ENCODE assay signal across 15 cellular contexts in genomic region chr15:99130314-99130713, GRCh38. TPM values are rescaled to one million over a fixed set of nuclear protein-coding genes. Genes with fewer than 3 reads are reported as not detected.
DNase-seq lines count a peak whose midpoint lies in the region; ATAC-seq, FAIRE-seq and TF ChIP-seq lines count a peak whose summit lies in the region.
"Had no signal": no experiment of that assay in that cellular context is flagged by ENCODE, and none has a peak within 500 bp of the region (broad histone marks: within the 10 kb centered on the region; RNA-seq: fewer than 3 reads in every experiment).

No MANE protein-coding gene starts in this region.

- CTCF ChIA-PET in endothelial cell of umbilical vein (lab: Charles Lee), result interaction anchor here (1.2 to 1.6 kb wide), 2 partner anchors 25 to 30 kb away, joined by 4 to 5 read pairs; partner anchors contain the start of gene SYNM
- CTCF ChIA-PET in OCI-LY7 (lab: Charles Lee; ENCODE audit: unreplicated experiment), result no interaction called here

- H3K4me1 ChIP-seq in astrocyte (ENCODE audit: insufficient read depth, low read length) (peaks cover 25% of the 10 kb centered on the region), endothelial cell of umbilical vein (ENCODE audit: control insufficient read depth, extremely low read depth, insufficient read depth, low read length) (peaks cover 24% of the 10 kb centered on the region), stomach smooth muscle (ENCODE audit: control insufficient read depth, insufficient read depth, low read length) (peaks cover 87% of the 10 kb centered on the region), OCI-LY7 (ENCODE audit: insufficient read depth, low read length, poor library complexity, severe bottlenecking) (no peaks in the 10 kb centered on the region)
- H3K4me1 ChIP-seq: BLaER1 had no signal

- H3K9me3 ChIP-seq in astrocyte (ENCODE audit: insufficient read depth, low read depth, low read length) (no peaks in the 10 kb centered on the region), endothelial cell of umbilical vein (replicated peaks; ENCODE audit: control insufficient read depth, insufficient read depth, low read length) (no peaks in the 10 kb centered on the region), stomach smooth muscle (ENCODE audit: control insufficient read depth in 2 of 2, low read length in 2 of 2) (no peaks in the 10 kb centered on the region), OCI-LY7 (ENCODE audit: low read length) (no peaks in the 10 kb centered on the region)
- H3K9me3 ChIP-seq: BLaER1 had no signal

- no peak overlapping the region for H3K27ac ChIP-seq in astrocyte (ENCODE audit: low read depth, low read length)
- H3K27ac ChIP-seq in endothelial cell of umbilical vein (ENCODE audit: insufficient read depth, low read depth, low read length), result peak overlapping the region; percentile 79
- H3K27ac ChIP-seq in stomach smooth muscle (ENCODE audit: low read length), result peak overlapping the region; percentile 93
- H3K27ac ChIP-seq in OCI-LY7 (ENCODE audit: low read depth, low read length, poor library complexity, severe bottlenecking), result no peak overlapping the region
- H3K27ac ChIP-seq: BLaER1 had no signal

- no peaks in the 10 kb centered on the region for H3K9me1 ChIP-seq in endothelial cell of umbilical vein (replicated peaks; ENCODE audit: control insufficient read depth, extremely low read depth, insufficient read depth, low read length)

- no TSS peak for BruUV-seq in endothelial cell of umbilical vein (replicated peaks; lab: Mats Ljungman, UMichigan)
- BruUV-seq in OCI-LY7 (replicated peaks; lab: Mats Ljungman, UMichigan), result no TSS peak

- H3K79me2 ChIP-seq in astrocyte (ENCODE audit: insufficient read depth, low read length), result no peaks in the 10 kb centered on the region
- no peaks in the 10 kb centered on the region for H3K79me2 ChIP-seq in endothelial cell of umbilical vein (ENCODE audit: control insufficient read depth, insufficient read depth, low read length)
- no peaks in the 10 kb centered on the region for H3K79me2 ChIP-seq in OCI-LY7 (ENCODE audit: insufficient read depth, low read depth, low read length)

- DNase-seq in astrocyte (ENCODE audit: low read depth), result no peak
- DNase-seq in endothelial cell of umbilical vein (ENCODE audit: low read depth, low spot score), result peak; percentile 67
- DNase-seq in posterior vena cava (ENCODE audit: low spot score), result peak; percentile 64
- DNase-seq in OCI-LY7 (ENCODE audit: low spot score), result no peak
- DNase-seq: CD8-positive, alpha-beta memory T cell; GOT3; KBM-7; NCI-H1436 treated with DMSO at 0.1 percent for 48 hours; NCI-H2081; NCI-H510A treated with DMSO at 0.1 percent for 48 hours; OCI-M1 had no signal

- no peak overlapping the region for H2AFZ ChIP-seq in astrocyte (ENCODE audit: low read depth, low read length)
- H2AFZ ChIP-seq in endothelial cell of umbilical vein (ENCODE audit: low read depth, low read length), result peak overlapping the region; percentile 63
- no peak overlapping the region for H2AFZ ChIP-seq in OCI-LY7 (ENCODE audit: low read length)

- peak overlapping the region; percentile 62 for H3K4me2 ChIP-seq in astrocyte (ENCODE audit: low read length)
- peak overlapping the region; percentile 67 for H3K4me2 ChIP-seq in endothelial cell of umbilical vein (ENCODE audit: insufficient read depth, low read length)
- no peak overlapping the region for H3K4me2 ChIP-seq in OCI-LY7 (ENCODE audit: low read length)
- H3K4me2 ChIP-seq: BLaER1 had no signal

- no peaks in the 10 kb centered on the region for H3K9me2 ChIP-seq in OCI-LY7 (ENCODE audit: insufficient read depth, low read length)

- no peaks in the 10 kb centered on the region for H3K27me3 Mint-ChIP-seq in astrocyte (ENCODE audit: low read depth, unreplicated experiment)

- TF ChIP-seq CTCF in astrocyte (IDR thresholded peaks at IDR 0.05; ENCODE audit: insufficient read depth, low read depth, low read length) (no peak), endothelial cell of umbilical vein (IDR thresholded peaks at IDR 0.05; ENCODE audit: extremely low read depth in 1 of 2, insufficient read depth in 1 of 2, low read depth in 1 of 2, low read length in 2 of 2) (no peak), OCI-LY7 (conservative IDR thresholded peaks at IDR 0.05; ENCODE audit: low read length) (no peak)

- H3K9me3 Mint-ChIP-seq in astrocyte (ENCODE audit: unreplicated experiment), result no peaks in the 10 kb centered on the region
- H3K9me3 Mint-ChIP-seq: CD8-positive, alpha-beta memory T cell had no signal

- no peak for ATAC-seq in HG03342 (IDR thresholded peaks at IDR 0.05; ENCODE audit: unreplicated experiment)
- ATAC-seq in HG03439 (IDR thresholded peaks at IDR 0.05; ENCODE audit: unreplicated experiment), result no peak

- H3K4me3 ChIP-seq in astrocyte (ENCODE audit: insufficient read depth, low read depth, low read length) (no peak overlapping the region), endothelial cell of umbilical vein (replicated peaks in 1 of 3; ENCODE audit: insufficient read depth in 1 of 3, low read depth in 1 of 3, low read length in 3 of 3) (no peak overlapping the region), stomach smooth muscle (ENCODE audit: low read length in 2 of 2) (peak overlapping the region in 1 of 2 donors; percentile 47), OCI-LY7 (ENCODE audit: low read depth, low read length, poor library complexity, severe bottlenecking) (no peak overlapping the region)
- H3K4me3 ChIP-seq: BLaER1 had no signal

- H3K36me3 ChIP-seq in astrocyte (ENCODE audit: insufficient read depth, low read length), result no peaks in the 10 kb centered on the region
- H3K36me3 ChIP-seq in endothelial cell of umbilical vein (ENCODE audit: control insufficient read depth in 2 of 2, extremely low read depth in 1 of 2, insufficient read depth in 2 of 2, low read length in 2 of 2), result no peaks in the 10 kb centered on the region
- H3K36me3 ChIP-seq in stomach smooth muscle (ENCODE audit: control insufficient read depth in 2 of 2, insufficient read depth in 2 of 2, low read length in 2 of 2), result peaks cover 68 to 78% of the 10 kb centered on the region in 2 donors
- H3K36me3 ChIP-seq in OCI-LY7 (ENCODE audit: insufficient read depth, low read length), result no peaks in the 10 kb centered on the region
- H3K36me3 ChIP-seq: BLaER1 had no signal

- no peak for TF ChIP-seq POLR2A in endothelial cell of umbilical vein (IDR thresholded peaks at IDR 0.05; ENCODE audit: low read depth, low read length)

- FAIRE-seq in astrocyte (lab: Jason Lieb, UNC) (no peak), endothelial cell of umbilical vein (lab: Jason Lieb, UNC) (peak; percentile 93)

- dilution Hi-C loops in endothelial cell of umbilical vein (cut with MboI; ENCODE audit: extremely low pct_ligation_motif_present, low sequenced_read_pairs), result no loop called here

- intact Hi-C loops in endothelial cell of umbilical vein (cut with micrococcal nuclease), result loop anchor here (1.0 kb wide), 1 partner anchor 25 kb away; the partner anchor contains the start of gene SYNM
- intact Hi-C loops in posterior vena cava (cut with DNase I), result loop anchor here in 1 of 2 donors (2.0 kb wide), 1 partner anchor 62 kb away; no protein-coding TSS in a partner anchor
- intact Hi-C loops in OCI-LY7 (cut with micrococcal nuclease; ENCODE audit: unreplicated experiment), result no loop called here

- H3K9ac ChIP-seq in astrocyte (ENCODE audit: low read length) (peak overlapping the region; percentile 10), endothelial cell of umbilical vein (replicated peaks; ENCODE audit: extremely low read depth, insufficient read depth, low read length) (peak overlapping the region; percentile 13), stomach smooth muscle (ENCODE audit: low read length in 2 of 2) (peak overlapping the region; percentile 21 to 60)
- H3K9ac ChIP-seq: BLaER1 had no signal

- peaks cover 29% of the 10 kb centered on the region for H3K4me1 Mint-ChIP-seq in astrocyte (ENCODE audit: low read depth, unreplicated experiment)
- H3K4me1 Mint-ChIP-seq: CD8-positive, alpha-beta memory T cell had no signal

- H3K36me3 Mint-ChIP-seq in astrocyte (ENCODE audit: low read depth, unreplicated experiment), result peaks cover 45% of the 10 kb centered on the region

- H3K4me3 Mint-ChIP-seq in astrocyte (ENCODE audit: unreplicated experiment), result no peak overlapping the region
- H3K4me3 Mint-ChIP-seq: CD8-positive, alpha-beta memory T cell had no signal

- no peaks in the 10 kb centered on the region for H3K27me3 ChIP-seq in astrocyte (ENCODE audit: insufficient read depth, low read length)
- no peaks in the 10 kb centered on the region for H3K27me3 ChIP-seq in endothelial cell of umbilical vein (ENCODE audit: control insufficient read depth in 2 of 2, insufficient read depth in 2 of 2, low read length in 2 of 2)
- no peaks in the 10 kb centered on the region for H3K27me3 ChIP-seq in stomach smooth muscle (ENCODE audit: control insufficient read depth in 1 of 2, insufficient read depth in 2 of 2, low read length in 2 of 2)
- H3K27me3 ChIP-seq: BLaER1 had no signal

- H4K20me1 ChIP-seq in astrocyte (ENCODE audit: insufficient read depth, low read length) (no peaks in the 10 kb centered on the region), endothelial cell of umbilical vein (replicated peaks; ENCODE audit: control insufficient read depth, extremely low read depth, insufficient read depth, low read length) (no peaks in the 10 kb centered on the region), OCI-LY7 (ENCODE audit: insufficient read depth, low read length) (no peaks in the 10 kb centered on the region)
- H4K20me1 ChIP-seq: BLaER1 had no signal

- no peak overlapping the region for H3K27ac Mint-ChIP-seq in astrocyte (ENCODE audit: unreplicated experiment)

- POLR2A ChIA-PET in endothelial cell of umbilical vein (lab: Charles Lee), result no interaction called here
- POLR2A ChIA-PET in OCI-LY7 (lab: Charles Lee), result no interaction called here

TF ChIP-seq in endothelial cell of umbilical vein, 7 proteins besides CTCF, POLR2A, EP300 and RAD21 (continues in another document):
- no peak for TF ChIP-seq MYC (IDR thresholded peaks at IDR 0.05; ENCODE audit: low read depth, low read length)
- no peak for TF ChIP-seq GATA2 (IDR thresholded peaks at IDR 0.05; ENCODE audit: insufficient read depth, insufficient read length, low read depth, low read length)

RNA-seq across cellular contexts. Expression of gene SYNM, which starts 25.4 kb away (rescaled TPM):
- total RNA-seq in astrocyte (9.7 and 10.1 TPM in 2 replicates), endothelial cell of umbilical vein (10.2 and 20.4 TPM in 2 replicates), posterior vena cava (100 to 1,000 TPM; 447 to 863 TPM), OCI-LY7 (2022) (0.08 TPM in 1 of 2 replicates, not detected in the other)
- 2.7 and 3.7 TPM in 2 replicates for polyA plus RNA-seq in endothelial cell of umbilical vein
- polyA plus RNA-seq in endothelial cell of umbilical vein (2011; cell fraction: cytosol; rRNA removed), result 2.4 and 2.5 TPM in 2 replicates
- 6.9 and 7.4 TPM in 2 replicates for polyA plus RNA-seq in endothelial cell of umbilical vein (2011; cell fraction: nucleus; rRNA removed)
- 3.8 and 7.3 TPM in 2 replicates for polyA plus RNA-seq in endothelial cell of umbilical vein (2012)
- 7.1 and 7.4 TPM in 2 replicates for polyA minus RNA-seq in endothelial cell of umbilical vein
- 21.7 TPM for polyA minus RNA-seq in endothelial cell of umbilical vein (2011; cell fraction: cytosol; rRNA and poly(A)+ RNA removed)
- polyA minus RNA-seq in endothelial cell of umbilical vein (2011; cell fraction: nucleus; rRNA and poly(A)+ RNA removed), result 3.9 and 5.2 TPM in 2 replicates
- total RNA-seq in OCI-LY7 (2014; rRNA removed; shearing (Covaris generic)), result 0.41 and 0.49 TPM in 2 replicates

Comparison
In these comparisons a context has a peak if more than half of its experiments do, and no peak if none do; other contexts are left out.
1. DNase-seq: peak in endothelial cell of umbilical vein (single experiment) and posterior vena cava (single experiment); none in astrocyte (single experiment) and OCI-LY7 (single experiment).
2. H3K27ac ChIP-seq: peak in endothelial cell of umbilical vein (single experiment) and stomach smooth muscle (single experiment); none in astrocyte (single experiment) and OCI-LY7 (single experiment).
3. RNA of gene SYNM, which starts 25.4 kb away (total RNA-seq): 447 to 863 TPM in posterior vena cava; 10.2 to 20.4 TPM in endothelial cell of umbilical vein, 9.7 to 10.1 TPM in astrocyte and 0.08 to 0.49 TPM in OCI-LY7; every median in the first group is over 10 times any median in the second.
4. Peak in every context shown above with its lines, with median percentiles within 50 percentile points of each other: H3K9ac ChIP-seq.